ENCODE assay signal across 8 cellular contexts in the genomic region with DNA sequence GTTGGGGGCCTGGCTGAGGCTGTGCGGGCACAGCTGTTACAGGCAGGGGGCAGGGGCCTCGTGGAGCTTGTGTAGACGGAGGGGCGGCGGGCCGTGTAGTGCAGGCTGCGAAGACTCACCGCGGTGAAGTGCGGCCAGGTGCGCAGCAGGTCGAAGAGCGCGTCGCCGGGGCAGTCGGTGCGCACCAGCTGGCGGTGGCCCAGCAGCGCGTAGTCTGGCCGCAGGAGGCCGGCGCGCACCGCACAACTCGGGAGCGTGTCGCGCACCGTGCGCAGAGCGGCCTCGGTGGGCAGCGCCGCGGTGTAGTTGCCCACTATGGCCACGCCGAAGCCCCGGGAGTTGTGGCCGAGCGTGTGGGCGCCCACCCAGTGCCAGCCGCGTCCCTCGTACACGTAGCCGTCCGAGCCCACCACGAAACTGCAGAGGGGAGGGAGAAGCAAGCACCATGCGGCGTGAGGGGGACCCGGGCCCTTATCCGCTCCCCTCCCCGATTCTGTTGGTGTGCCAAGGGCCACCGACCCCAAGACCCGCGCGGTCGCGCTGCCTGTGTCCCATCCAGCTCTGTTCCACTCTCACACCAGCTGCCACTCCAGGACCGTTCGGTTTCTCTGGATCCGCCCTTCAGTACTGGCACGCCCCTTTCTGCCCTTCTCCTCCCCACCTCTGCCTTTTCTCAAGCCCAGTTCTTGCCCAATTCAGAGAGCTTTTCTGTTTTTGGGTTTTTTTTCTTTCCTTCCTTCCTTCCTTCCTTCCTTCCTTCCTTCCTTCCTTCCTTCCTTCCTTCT. TPM values are rescaled to one million over a fixed set of nuclear protein-coding genes. Genes with fewer than 3 reads are reported as not detected.
A peak's percentile ranks its signal among the peaks of the same experiment; 100 is the strongest.
DNase-seq lines count a peak whose midpoint lies in the region; ATAC-seq lines count a peak whose summit lies in the region.

No MANE protein-coding gene starts in this region.

- H3K9me3 ChIP-seq in iPS-18a (ENCODE audit: control insufficient read depth, low read depth, low read length) (no peaks in the 10 kb centered on the region), thymus (ENCODE audit: control insufficient read depth) (no peaks in the 10 kb centered on the region)

- H3K4me1 ChIP-seq in iPS-18a (ENCODE audit: control insufficient read depth, low read depth, low read length), result no peaks in the 10 kb centered on the region
- H3K4me1 ChIP-seq in thymus (ENCODE audit: control insufficient read depth, insufficient read depth, low read length), result peaks cover 19% of the 10 kb centered on the region

- peak; percentile 71 for DNase-seq in activated CD8-positive, alpha-beta memory T cell treated with anti-CD3 and anti-CD28 coated beads for 24 hours
- no peak for DNase-seq in activated CD8-positive, alpha-beta memory T cell treated with anti-CD3 and anti-CD28 coated beads, Interleukin-2, amount 50 U/mL, for 48 hours
- DNase-seq in activated naive CD4-positive, alpha-beta T cell treated with Interleukin-2 at 50 U/mL for 16 hours, result peak; percentile 34
- no peak for DNase-seq in NK-92 (lab: John Stamatoyannopoulos, UW; ENCODE audit: unreplicated experiment)

- H3K36me3 ChIP-seq in iPS-18a (ENCODE audit: control insufficient read depth, low read depth, low read length), result no peaks in the 10 kb centered on the region
- H3K36me3 ChIP-seq in thymus (ENCODE audit: control insufficient read depth, insufficient read depth), result no peaks in the 10 kb centered on the region

- 2% methylated on average over 65 of the region's 65 CpGs for WGBS in thymus

- no peak overlapping the region for H3K9ac ChIP-seq in iPS-18a (ENCODE audit: low read length)

- ATAC-seq in HG03175 (IDR thresholded peaks at IDR 0.05; ENCODE audit: unreplicated experiment) (no peak), GM19463 (IDR thresholded peaks at IDR 0.05; ENCODE audit: unreplicated experiment) (no peak)

- H3K27ac ChIP-seq in iPS-18a (ENCODE audit: low read length), result no peak overlapping the region
- no peak overlapping the region for H3K27ac ChIP-seq in thymus (ENCODE audit: low read depth)

- H3K27me3 ChIP-seq in iPS-18a (ENCODE audit: control insufficient read depth, insufficient read depth, low read length) (peaks cover 37% of the 10 kb centered on the region), thymus (ENCODE audit: control insufficient read depth, insufficient read depth) (peaks cover 12% of the 10 kb centered on the region)

- H3K4me3 ChIP-seq in iPS-18a (ENCODE audit: low read length), result peak overlapping the region; percentile 37
- H3K4me3 ChIP-seq in thymus (ENCODE audit: low read length), result peak overlapping the region; percentile 43

RNA-seq across cellular contexts. Expression of gene RASAL3, which starts 5.4 kb away (rescaled TPM):
- 68.1 TPM for polyA plus RNA-seq in thymus

RNA-seq across cellular contexts. Expression of gene PGLYRP2, which starts 9.6 kb away (rescaled TPM):
- 0.14 TPM for polyA plus RNA-seq in thymus

RNA-seq across cellular contexts. Expression of gene WIZ, which starts 19.9 kb away (rescaled TPM):
- 13.3 TPM for polyA plus RNA-seq in thymus

RNA-seq across cellular contexts. Expression of gene CYP4F22, which starts 38.6 kb away (rescaled TPM):
- 0.64 TPM for polyA plus RNA-seq in thymus

RNA-seq across cellular contexts. Expression of gene AKAP8L, which starts 50.9 kb away (rescaled TPM):
- 128 TPM for polyA plus RNA-seq in thymus

Comparison
In these comparisons a context has a peak if more than half of its experiments do, and no peak if none do; other contexts are left out.
1. DNase-seq: peak in activated CD8-positive, alpha-beta memory T cell treated with anti-CD3 and anti-CD28 coated beads for 24 hours (single experiment) and activated naive CD4-positive, alpha-beta T cell treated with Interleukin-2 at 50 U/mL for 16 hours (single experiment); none in activated CD8-positive, alpha-beta memory T cell treated with anti-CD3 and anti-CD28 coated beads, Interleukin-2, amount 50 U/mL, for 48 hours (single experiment) and NK-92 (single experiment).